8 cellular contexts compared by ENCODE assay signal in genomic region chr1:88877382-88877825, GRCh38. TPM values are rescaled to one million over a fixed set of nuclear protein-coding genes. Genes with fewer than 3 reads are reported as not detected.
A peak's percentile ranks its signal among the peaks of the same experiment; 100 is the strongest.
DNase-seq lines count a peak whose midpoint lies in the region; ATAC-seq and TF ChIP-seq lines count a peak whose summit lies in the region.

No MANE protein-coding gene starts in this region.

- intact Hi-C loops in left colon (cut with DNase I, micrococcal nuclease): no loop called here

- peak; percentile 26 for ATAC-seq in left colon
- no peak for ATAC-seq in GM18511 (IDR thresholded peaks at IDR 0.05; ENCODE audit: unreplicated experiment)
- no peak for ATAC-seq in HG02884 (IDR thresholded peaks at IDR 0.05; ENCODE audit: unreplicated experiment)

- in situ Hi-C loops in astrocyte of the spinal cord (cut with HindIII; ENCODE audit: low sequenced_read_pairs): no loop called here

- DNase-seq in NCI-H1417 (lab: John Stamatoyannopoulos, UW): peak in 2 of 3 experiments; percentile 5 to 39
- DNase-seq in NCI-H1417 treated with DMSO at 0.1 percent for 48 hours (lab: John Stamatoyannopoulos, UW): no peak
- DNase-seq in MV-4-11 (lab: John Stamatoyannopoulos, UW): peak; percentile 16
- peak; percentile 56 for DNase-seq in astrocyte of the spinal cord (ENCODE audit: low read depth, low spot score)
- DNase-seq in left colon: no peak
- DNase-seq in putamen (ENCODE audit: low spot score): no peak

- TF ChIP-seq CTCF in astrocyte of the spinal cord (IDR thresholded peaks at IDR 0.05; ENCODE audit: low read depth, low read length): peak; percentile 29

- no peak overlapping the region for H3K4me3 ChIP-seq in astrocyte of the spinal cord (ENCODE audit: low read depth, low read length)

RNA-seq across cellular contexts. Expression of gene GTF2B, which starts 14.0 kb away (rescaled TPM):
- total RNA-seq in left colon: 10 to 100 TPM; 23.6 to 27.5 TPM

Comparison
In these comparisons a context has a peak if more than half of its experiments do, and no peak if none do; other contexts are left out.
1. DNase-seq: peak in NCI-H1417 (2 of 3), MV-4-11 (single experiment) and astrocyte of the spinal cord (single experiment); none in NCI-H1417 treated with DMSO at 0.1 percent for 48 hours (single experiment), left colon (0 of 2) and putamen (single experiment).